11 cellular contexts compared by ENCODE assay signal in the genomic region with DNA sequence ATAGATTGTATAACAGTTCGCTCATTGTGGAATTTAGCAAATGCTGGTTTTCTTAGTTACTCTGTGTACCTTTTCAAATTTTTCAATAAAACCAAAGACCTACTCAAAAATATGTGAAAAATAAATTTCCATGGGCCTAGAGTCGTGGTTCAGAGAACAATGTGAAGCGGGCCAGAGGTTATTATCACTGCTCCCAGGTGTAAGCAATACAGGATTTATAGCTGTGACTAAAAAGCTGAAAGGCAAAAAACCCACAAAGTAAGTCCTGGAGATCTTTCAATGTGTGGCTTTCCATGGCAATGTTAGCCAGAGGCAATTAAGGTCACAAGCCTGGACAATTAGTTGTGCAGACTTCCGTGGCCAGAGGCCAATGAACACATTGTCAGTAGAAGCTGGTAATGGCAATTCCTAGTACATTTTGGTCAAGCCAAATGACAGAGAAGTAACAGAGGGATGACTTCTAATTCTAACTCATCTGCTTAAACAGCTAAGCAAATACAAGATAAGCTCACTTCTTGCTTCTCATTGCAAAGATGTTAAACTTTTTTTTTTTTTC.
DNase-seq lines count a peak whose midpoint lies in the region; TF ChIP-seq lines count a peak whose summit lies in the region.
"Had no signal": no experiment of that assay in that cellular context is flagged by ENCODE, and none has a peak within 500 bp of the region (broad histone marks: within the 10 kb centered on the region; RNA-seq: fewer than 3 reads in every experiment).

No MANE protein-coding gene starts in this region.

- H3K79me2 ChIP-seq in fibroblast of lung (ENCODE audit: control insufficient read depth, insufficient read depth, low read length) = no peaks in the 10 kb centered on the region

- no peak overlapping the region for H3K9ac ChIP-seq in fibroblast of lung (ENCODE audit: insufficient read depth, low read length)
- H3K9ac ChIP-seq in skeletal muscle satellite cell (ENCODE audit: low read depth, low read length) = no peak overlapping the region

- no peaks in the 10 kb centered on the region for H4K20me1 ChIP-seq in fibroblast of lung (ENCODE audit: control insufficient read depth, extremely low read depth, insufficient read depth, low read length)

- DNase-seq in GM04504 (ENCODE audit: low read depth) (peak; percentile 81), SJCRH30 (peak; percentile 13 to 47), fibroblast of lung (ENCODE audit: low read depth in 2 of 2) (peak; percentile 17 to 83), WERI-Rb-1 (no peak), mesenteric fat pad (ENCODE audit: low spot score) (no peak), SW 1271 (lab: John Stamatoyannopoulos, UW) (no peak)
- DNase-seq: activated CD4-positive, alpha-beta T cell treated with anti-CD3 and anti-CD28 coated beads for 1 hour; activated T-cell treated with anti-CD3 and anti-CD28 coated beads, Interleukin-2, amount 50 U/mL, for 24 hours; NCI-H1436 treated with DMSO at 0.1 percent for 48 hours had no signal

- H3K27me3 ChIP-seq in SJCRH30 = no peaks in the 10 kb centered on the region
- no peaks in the 10 kb centered on the region for H3K27me3 ChIP-seq in fibroblast of lung (ENCODE audit: control insufficient read depth, insufficient read depth, low read length)
- no peaks in the 10 kb centered on the region for H3K27me3 ChIP-seq in skeletal muscle satellite cell (ENCODE audit: control insufficient read depth, insufficient read depth, low read length)
- no peaks in the 10 kb centered on the region for H3K27me3 ChIP-seq in WERI-Rb-1 (ENCODE audit: insufficient read depth, low read depth, severe bottlenecking)
- H3K27me3 ChIP-seq: ascending aorta had no signal

- no peak for TF ChIP-seq CTCF in fibroblast of lung (conservative IDR thresholded peaks at IDR 0.05 in 1 of 2, IDR thresholded peaks at IDR 0.05 in 1 of 2; ENCODE audit: low read depth in 1 of 2, low read length in 2 of 2)
- TF ChIP-seq CTCF in WERI-Rb-1 (IDR thresholded peaks at IDR 0.05; ENCODE audit: low read depth, low read length) = no peak

- H3K4me2 ChIP-seq in fibroblast of lung (ENCODE audit: extremely low read depth, insufficient read depth, low read length) (no peak overlapping the region), skeletal muscle satellite cell (ENCODE audit: low read length) (peak overlapping the region; percentile 50)

- H3K4me3 ChIP-seq in SJCRH30 = no peak overlapping the region
- no peak overlapping the region for H3K4me3 ChIP-seq in fibroblast of lung (replicated peaks in 1 of 4; ENCODE audit: control extremely low read depth in 1 of 4, insufficient read depth in 1 of 4, low read depth in 3 of 4, low read length in 4 of 4)
- H3K4me3 ChIP-seq in skeletal muscle satellite cell (ENCODE audit: low read length) = peak overlapping the region; percentile 19
- H3K4me3 ChIP-seq in WERI-Rb-1 (ENCODE audit: low read depth, low read length) = no peak overlapping the region
- H3K4me3 ChIP-seq: ascending aorta had no signal

- H2AFZ ChIP-seq in fibroblast of lung (ENCODE audit: low read length) = no peak overlapping the region

- H3K4me1 ChIP-seq in SJCRH30 = no peaks in the 10 kb centered on the region
- H3K4me1 ChIP-seq in fibroblast of lung (ENCODE audit: control insufficient read depth, extremely low read depth, insufficient read depth, low read length) = peaks cover 3% of the 10 kb centered on the region
- H3K4me1 ChIP-seq in skeletal muscle satellite cell (ENCODE audit: control insufficient read depth, insufficient read depth, low read length) = peaks cover 22% of the 10 kb centered on the region
- H3K4me1 ChIP-seq: ascending aorta had no signal

- no peaks in the 10 kb centered on the region for H3K36me3 ChIP-seq in SJCRH30
- no peaks in the 10 kb centered on the region for H3K36me3 ChIP-seq in fibroblast of lung (ENCODE audit: control insufficient read depth, insufficient read depth, low read length)
- H3K36me3 ChIP-seq in skeletal muscle satellite cell (ENCODE audit: insufficient read depth, low read length) = no peaks in the 10 kb centered on the region
- H3K36me3 ChIP-seq in WERI-Rb-1 = no peaks in the 10 kb centered on the region
- H3K36me3 ChIP-seq: ascending aorta had no signal

- H3K27ac ChIP-seq in SJCRH30 (no peak overlapping the region), fibroblast of lung (ENCODE audit: insufficient read depth, low read length) (no peak overlapping the region), WERI-Rb-1 (no peak overlapping the region)
- H3K27ac ChIP-seq: ascending aorta had no signal

- H3K9me3 ChIP-seq in SJCRH30 (replicated peaks) = no peaks in the 10 kb centered on the region
- no peaks in the 10 kb centered on the region for H3K9me3 ChIP-seq in fibroblast of lung (ENCODE audit: control insufficient read depth, insufficient read depth, low read depth, low read length)
- no peaks in the 10 kb centered on the region for H3K9me3 ChIP-seq in skeletal muscle satellite cell (replicated peaks; ENCODE audit: low read length)
- H3K9me3 ChIP-seq in WERI-Rb-1 (ENCODE audit: severe bottlenecking) = no peaks in the 10 kb centered on the region
- H3K9me3 ChIP-seq: ascending aorta had no signal

Comparison
In these comparisons a context has a peak if more than half of its experiments do, and no peak if none do; other contexts are left out.
1. DNase-seq: peak in GM04504 (single experiment), SJCRH30 (2 of 2) and fibroblast of lung (2 of 2); none in WERI-Rb-1 (single experiment), mesenteric fat pad (single experiment) and SW 1271 (0 of 2).